Comparison of ENCODE assay signal across 17 cellular contexts in the genomic region with DNA sequence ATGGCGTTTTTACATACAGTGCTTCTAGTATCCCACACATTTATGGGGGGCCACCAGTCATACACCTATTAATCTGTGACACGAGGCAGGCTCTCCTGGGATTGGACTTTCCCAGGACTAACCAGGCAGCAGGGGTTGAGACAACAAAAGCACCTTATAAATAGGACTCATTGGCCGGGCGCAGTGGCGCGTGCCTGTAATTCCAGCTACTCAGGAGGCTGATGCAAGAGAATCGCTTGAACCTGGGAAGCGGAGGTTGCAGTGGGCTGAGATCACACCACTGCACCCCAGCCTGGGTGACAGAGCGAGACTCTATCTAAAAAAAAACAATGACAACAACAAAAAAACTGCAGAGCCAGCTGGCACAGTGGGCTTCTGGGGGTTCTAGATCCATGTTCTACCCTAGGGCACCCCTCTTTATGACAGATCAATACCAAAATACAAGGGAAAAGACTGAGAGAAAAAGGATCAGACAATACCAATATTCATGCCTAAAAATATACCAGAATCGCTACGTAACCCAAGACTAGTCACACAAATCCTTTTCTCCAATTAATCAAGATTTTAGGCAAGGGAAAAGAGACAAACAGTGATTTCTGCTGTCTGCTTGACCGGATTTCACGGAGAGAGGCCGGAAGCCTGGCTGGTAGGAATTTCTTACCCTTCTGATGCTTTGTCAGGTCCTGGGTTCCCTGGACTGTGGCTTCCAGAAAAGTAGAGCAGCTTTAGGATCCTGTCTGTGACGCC.
DNase-seq lines count a peak whose midpoint lies in the region; ATAC-seq and TF ChIP-seq lines count a peak whose summit lies in the region.
"Had no signal": no experiment of that assay in that cellular context is flagged by ENCODE, and none has a peak within 500 bp of the region (broad histone marks: within the 10 kb centered on the region; RNA-seq: fewer than 3 reads in every experiment).

No MANE protein-coding gene starts in this region.

- H3K36me3 Mint-ChIP-seq in type B pancreatic cell = no peaks in the 10 kb centered on the region
- H3K36me3 Mint-ChIP-seq: CD8-positive, alpha-beta memory T cell had no signal

- H2BK120ac ChIP-seq in mesendoderm (ENCODE audit: low read depth, low read length) = no peak overlapping the region

- peak; percentile 33 for DNase-seq in NCI-H2107 treated with DMSO at 0.1 percent for 48 hours (lab: John Stamatoyannopoulos, UW; ENCODE audit: unreplicated experiment)
- DNase-seq in NCI-H2107 (lab: John Stamatoyannopoulos, UW) = no peak
- DNase-seq in A673 (ENCODE audit: low spot score) = no peak
- DNase-seq in PC-3 = no peak
- DNase-seq in mesendoderm = no peak
- DNase-seq in upper lobe of right lung = no peak
- no peak for DNase-seq in type B pancreatic cell (ENCODE audit: extremely low spot score, unreplicated experiment)
- DNase-seq: AML-193; Caco-2; CD8-positive, alpha-beta memory T cell; DND-41; GDM1; GM23248; H7 had no signal

- no peaks in the 10 kb centered on the region for H3K27me3 Mint-ChIP-seq in type B pancreatic cell

- H3K18ac ChIP-seq in mesendoderm (ENCODE audit: low read length) = no peak overlapping the region

- ATAC-seq in PC-3 = no peak
- no peak for ATAC-seq in upper lobe of right lung
- ATAC-seq in GM19351 (IDR thresholded peaks at IDR 0.05; ENCODE audit: unreplicated experiment) = no peak

- no peak overlapping the region for H2BK15ac ChIP-seq in mesendoderm (replicated peaks; ENCODE audit: low read depth)

- intact Hi-C loops in A673 (cut with micrococcal nuclease; ENCODE audit: unreplicated experiment) (loop anchor here (10.0 kb wide), 3 partner anchors 327 to 1537 kb away; a partner anchor contains a TSS), PC-3 (cut with micrococcal nuclease) (loop anchor here (2.0 to 5.0 kb wide), 2 partner anchors 149 to 1643 kb away; no protein-coding TSS in a partner anchor), upper lobe of right lung (cut with DNase I) (no loop called here)

- no peak overlapping the region for H2BK5ac ChIP-seq in mesendoderm (ENCODE audit: low read length)

- H4K8ac ChIP-seq in mesendoderm (ENCODE audit: low read depth, low read length) = no peak overlapping the region

- no peaks in the 10 kb centered on the region for H3K27me3 ChIP-seq in A673 (replicated peaks; ENCODE audit: insufficient read depth, low read depth, low read length, poor library complexity)
- H3K27me3 ChIP-seq in PC-3 (ENCODE audit: low read length) = no peaks in the 10 kb centered on the region
- no peaks in the 10 kb centered on the region for H3K27me3 ChIP-seq in mesendoderm (ENCODE audit: insufficient read depth, low read length, poor library complexity)
- H3K27me3 ChIP-seq in upper lobe of right lung = no peaks in the 10 kb centered on the region
- H3K27me3 ChIP-seq: BLaER1 had no signal

- H3K4me3 ChIP-seq in A673 (ENCODE audit: low read depth, low read length, poor library complexity, severe bottlenecking) = no peak overlapping the region
- no peak overlapping the region for H3K4me3 ChIP-seq in PC-3 (ENCODE audit: low read length)
- H3K4me3 ChIP-seq in mesendoderm (ENCODE audit: low read length) = no peak overlapping the region
- H3K4me3 ChIP-seq in upper lobe of right lung = no peak overlapping the region
- H3K4me3 ChIP-seq: BLaER1, GM23248 had no signal

- no peaks in the 10 kb centered on the region for H3K79me1 ChIP-seq in mesendoderm (ENCODE audit: low read length)

- H2AK5ac ChIP-seq in mesendoderm (ENCODE audit: low read length) = no peak overlapping the region

- peak overlapping the region; percentile 14 for H3K27ac ChIP-seq in A673 (ENCODE audit: low read depth, low read length, poor library complexity, severe bottlenecking)
- no peak overlapping the region for H3K27ac ChIP-seq in PC-3 (ENCODE audit: low read length)
- no peak overlapping the region for H3K27ac ChIP-seq in mesendoderm (ENCODE audit: low read depth, low read length)
- H3K27ac ChIP-seq in upper lobe of right lung = no peak overlapping the region
- H3K27ac ChIP-seq: 22Rv1, BLaER1, GM23248 had no signal

- H3K27ac Mint-ChIP-seq in type B pancreatic cell = no peak overlapping the region
- H3K27ac Mint-ChIP-seq: CD8-positive, alpha-beta memory T cell had no signal

- H3K79me2 ChIP-seq in PC-3 (ENCODE audit: low read length) (no peaks in the 10 kb centered on the region), mesendoderm (ENCODE audit: control insufficient read depth, insufficient read depth, low read length) (no peaks in the 10 kb centered on the region)

- H3K4me3 Mint-ChIP-seq in type B pancreatic cell = no peak overlapping the region
- H3K4me3 Mint-ChIP-seq: CD8-positive, alpha-beta memory T cell had no signal

- no peaks in the 10 kb centered on the region for H3K9me3 Mint-ChIP-seq in type B pancreatic cell
- H3K9me3 Mint-ChIP-seq: CD8-positive, alpha-beta memory T cell had no signal

- H3K9me2 ChIP-seq in PC-3 (replicated peaks; ENCODE audit: low read length) = no peaks in the 10 kb centered on the region

- H4K20me1 ChIP-seq in PC-3 (ENCODE audit: low read length) = no peaks in the 10 kb centered on the region
- H4K20me1 ChIP-seq: BLaER1 had no signal

- H3K9me3 ChIP-seq in A673 (ENCODE audit: low read depth, low read length, poor library complexity, severe bottlenecking) (no peaks in the 10 kb centered on the region), PC-3 (ENCODE audit: low read length) (no peaks in the 10 kb centered on the region), upper lobe of right lung (no peaks in the 10 kb centered on the region)
- H3K9me3 ChIP-seq: BLaER1, Caco-2 had no signal

- POLR2A ChIA-PET in A673 (lab: Charles Lee; ENCODE audit: low non-redundant PET) (no interaction called here), PC-3 (lab: Charles Lee; ENCODE audit: unreplicated experiment) (interaction anchor here (0.7 kb wide), 1 partner anchor 309 kb away, joined by 9 read pairs; no protein-coding TSS in a partner anchor)

- no peak overlapping the region for H3K4ac ChIP-seq in mesendoderm (ENCODE audit: low read depth, low read length)

- H3K23ac ChIP-seq in mesendoderm (ENCODE audit: low read length) = no peak overlapping the region

- H3K4me1 ChIP-seq in A673 (ENCODE audit: insufficient read depth, low read length, poor library complexity, severe bottlenecking) = peaks cover 11% of the 10 kb centered on the region
- H3K4me1 ChIP-seq in PC-3 (ENCODE audit: insufficient read depth, low read length) = no peaks in the 10 kb centered on the region
- H3K4me1 ChIP-seq in mesendoderm (ENCODE audit: control insufficient read depth, low read depth, low read length) = no peaks in the 10 kb centered on the region
- H3K4me1 ChIP-seq in upper lobe of right lung = no peaks in the 10 kb centered on the region
- H3K4me1 ChIP-seq: BLaER1, Caco-2 had no signal

- H3K9ac ChIP-seq in PC-3 (ENCODE audit: low read length) = no peak overlapping the region
- H3K9ac ChIP-seq in mesendoderm (ENCODE audit: low read length) = no peak overlapping the region
- H3K9ac ChIP-seq: BLaER1, GM23248 had no signal

- H3K36me3 ChIP-seq in A673 (ENCODE audit: insufficient read depth, low read length, poor library complexity, severe bottlenecking) = no peaks in the 10 kb centered on the region
- no peaks in the 10 kb centered on the region for H3K36me3 ChIP-seq in PC-3 (ENCODE audit: low read depth, low read length)
- H3K36me3 ChIP-seq in mesendoderm (ENCODE audit: control insufficient read depth, insufficient read depth, low read length) = no peaks in the 10 kb centered on the region
- no peaks in the 10 kb centered on the region for H3K36me3 ChIP-seq in upper lobe of right lung
- H3K36me3 ChIP-seq: BLaER1 had no signal

- no peak overlapping the region for H4K5ac ChIP-seq in mesendoderm (ENCODE audit: low read length)

- no CpG with 5 or more reads among the region's 15 CpGs for WGBS in mesendoderm (ENCODE audit: extremely low coverage, insufficient coverage, low lambda C conversion rate)

- H3K4me2 ChIP-seq in PC-3 (ENCODE audit: low read length) (no peak overlapping the region), mesendoderm (ENCODE audit: low read length) (no peak overlapping the region)
- H3K4me2 ChIP-seq: BLaER1 had no signal

- BruUV-seq in A673 (replicated peaks; lab: Mats Ljungman, UMichigan) (no TSS peak), PC-3 (replicated peaks; lab: Mats Ljungman, UMichigan) (no TSS peak)

- CTCF ChIA-PET in A673 (lab: Charles Lee) = interaction anchor here (0.6 to 0.8 kb wide), 4 partner anchors 16 to 325 kb away, joined by 3 to 7 read pairs (median 5); no protein-coding TSS in a partner anchor
- CTCF ChIA-PET in PC-3 (lab: Charles Lee) = interaction anchor here (1.6 kb wide), 1 partner anchor 69 kb away, joined by 3 read pairs; no protein-coding TSS in a partner anchor

- peak overlapping the region; percentile 39 for H2AFZ ChIP-seq in PC-3 (ENCODE audit: low read length)
- H2AFZ ChIP-seq: GM23248 had no signal

- TF ChIP-seq CTCF in A673 (conservative IDR thresholded peaks at IDR 0.05; ENCODE audit: low read depth, low read length) (no peak), PC-3 (conservative IDR thresholded peaks at IDR 0.05; ENCODE audit: low read depth, low read length) (no peak), upper lobe of right lung (IDR thresholded peaks at IDR 0.05) (no peak), type B pancreatic cell (conservative IDR thresholded peaks at IDR 0.05) (no peak)

- no peaks in the 10 kb centered on the region for H3F3A ChIP-seq in PC-3 (ENCODE audit: low read length, unreplicated experiment)

- H3K4me1 Mint-ChIP-seq in type B pancreatic cell (ENCODE audit: unreplicated experiment) = no peaks in the 10 kb centered on the region
- H3K4me1 Mint-ChIP-seq: CD8-positive, alpha-beta memory T cell had no signal

- H3K56ac ChIP-seq in mesendoderm (ENCODE audit: low read length) = peak overlapping the region; percentile 3
